ENCODE assay signal across 12 cellular contexts in genomic region chr10:77581738-77582137, GRCh38. TPM values are rescaled to one million over a fixed set of nuclear protein-coding genes. Genes with fewer than 3 reads are reported as not detected.
DNase-seq lines count a peak whose midpoint lies in the region; ATAC-seq and TF ChIP-seq lines count a peak whose summit lies in the region.
"Had no signal": no experiment of that assay in that cellular context is flagged by ENCODE, and none has a peak within 500 bp of the region (broad histone marks: within the 10 kb centered on the region; RNA-seq: fewer than 3 reads in every experiment).

No MANE protein-coding gene starts in this region.

- H2BK15ac ChIP-seq in IMR-90 (ENCODE audit: low read depth, low read length): no peak overlapping the region

- intact Hi-C loops in IMR-90 (cut with micrococcal nuclease): loop anchor here (10.0 kb wide), 1 partner anchor 47 kb away; no protein-coding TSS in a partner anchor
- intact Hi-C loops in PC-9 (cut with micrococcal nuclease; ENCODE audit: unreplicated experiment): loop anchor here (1.0 to 5.0 kb wide), 2 partner anchors 42 to 69 kb away; no protein-coding TSS in a partner anchor
- intact Hi-C loops in esophagus squamous epithelium (cut with DNase I): no loop called here

- H3K79me2 ChIP-seq in PC-9 (ENCODE audit: low read depth): no peaks in the 10 kb centered on the region
- H3K79me2 ChIP-seq in trophoblast cell (ENCODE audit: control insufficient read depth, insufficient read depth, low read length, poor library complexity): peaks cover 2% of the 10 kb centered on the region

- no peak overlapping the region; the same call in 1 of the 2 replicates for H2BK20ac ChIP-seq in IMR-90 (ENCODE audit: low read depth, low read length)

- H3K4me1 Mint-ChIP-seq in chondrocyte (ENCODE audit: low read depth): peaks cover 56% of the 10 kb centered on the region

- dilution Hi-C loops in IMR-90 (cut with HindIII; ENCODE audit: low sequenced_read_pairs, unreplicated experiment): no loop called here

- H2BK12ac ChIP-seq in trophoblast cell (ENCODE audit: low read length): no peak overlapping the region

- peaks cover 50% of the 10 kb centered on the region for H3F3A ChIP-seq in PC-9 (ENCODE audit: insufficient read depth, low read depth)

- H3K18ac ChIP-seq in IMR-90 (ENCODE audit: low read depth, low read length) (no peak overlapping the region), trophoblast cell (ENCODE audit: low read length) (no peak overlapping the region)

- WGBS in IMR-90 (ENCODE audit: extremely low coverage in 2 of 2, insufficient read length in 1 of 2), 2 experiments: no CpG with 5 or more reads among the region's 4 CpGs
- WGBS in trophoblast cell (ENCODE audit: extremely low coverage, insufficient coverage, insufficient read length): no CpG with 5 or more reads among the region's 4 CpGs
- WGBS in esophagus squamous epithelium, 2 donors: 100% methylated on average over 2 to 3 of the region's 4 CpGs

- H4K12ac ChIP-seq in trophoblast cell (ENCODE audit: low read depth, low read length): no peak overlapping the region

- H3K4ac ChIP-seq in IMR-90 (ENCODE audit: low read depth, low read length) (no peak overlapping the region), trophoblast cell (ENCODE audit: low read depth, low read length) (peak overlapping the region; percentile 39)

- no peak overlapping the region for H2BK5ac ChIP-seq in IMR-90 (ENCODE audit: low read depth, low read length, poor library complexity, severe bottlenecking)
- no peak overlapping the region for H2BK5ac ChIP-seq in trophoblast cell (ENCODE audit: low read depth, low read length, poor library complexity)

- H3K27me3 Mint-ChIP-seq in chondrocyte (ENCODE audit: low read depth): no peaks in the 10 kb centered on the region

- H4K5ac ChIP-seq in IMR-90 (ENCODE audit: low read depth, low read length): no peak overlapping the region

- H2AFZ ChIP-seq in IMR-90 (replicated peaks; ENCODE audit: low read length, poor library complexity) (no peak overlapping the region), PC-9 (no peak overlapping the region), trophoblast cell (ENCODE audit: insufficient read depth, low read length, poor library complexity) (no peak overlapping the region)

- H3K27me3 ChIP-seq in IMR-90 (ENCODE audit: control insufficient read depth, insufficient read depth, low read length): no peaks in the 10 kb centered on the region
- H3K27me3 ChIP-seq in PC-9 (ENCODE audit: insufficient read depth, low read depth): no peaks in the 10 kb centered on the region
- H3K27me3 ChIP-seq in trophoblast cell (ENCODE audit: insufficient read depth, low read length): no peaks in the 10 kb centered on the region
- H3K27me3 ChIP-seq in esophagus squamous epithelium: no peaks in the 10 kb centered on the region

- no peak for DNase-seq in IMR-90
- DNase-seq in PC-9: no peak
- no peak for DNase-seq in chondrocyte (ENCODE audit: low spot score)
- no peak for DNase-seq in trophoblast cell
- DNase-seq in activated CD8-positive, alpha-beta memory T cell treated with anti-CD3 and anti-CD28 coated beads, Interleukin-2, amount 50 U/mL, for 48 hours: no peak
- DNase-seq in D341Med (ENCODE audit: low spot score): no peak
- no peak for DNase-seq in HPDE6-E6E7 (ENCODE audit: extremely low spot score)
- DNase-seq in esophagus squamous epithelium (lab: John Stamatoyannopoulos, UW): no peak
- DNase-seq: CD8-positive, alpha-beta T cell; COR-L47 had no signal

- CTCF ChIA-PET in IMR-90 (lab: Yijun Ruan, JAX) (no interaction called here), PC-9 (lab: Charles Lee) (interaction anchor here (1.1 kb wide), 1 partner anchor 189 kb away, joined by 5 read pairs; no protein-coding TSS in a partner anchor)

- ATAC-seq in IMR-90 (ENCODE audit: low read depth): no peak
- ATAC-seq: CD8-positive, alpha-beta T cell; HCT116 had no signal

- no peaks in the 10 kb centered on the region for H4K20me1 ChIP-seq in IMR-90 (ENCODE audit: insufficient read depth, low read length)
- no peaks in the 10 kb centered on the region for H4K20me1 ChIP-seq in PC-9 (ENCODE audit: insufficient read depth)

- H3K14ac ChIP-seq in IMR-90 (replicated peaks; ENCODE audit: low read depth, low read length) (no peak overlapping the region), trophoblast cell (ENCODE audit: low read length) (no peak overlapping the region)

- in situ Hi-C loops in IMR-90 (cut with MboI; ENCODE audit: low sequenced_read_pairs): no loop called here

- no peak overlapping the region for H3K27ac ChIP-seq in IMR-90 (ENCODE audit: insufficient read depth, low read length)
- H3K27ac ChIP-seq in PC-9: 0 out of 2 replicates have a peak overlapping the region, but pooled peaks have one; percentile 56
- no peak overlapping the region for H3K27ac ChIP-seq in trophoblast cell (ENCODE audit: low read depth, low read length)
- no peak overlapping the region for H3K27ac ChIP-seq in esophagus squamous epithelium

- H3K9ac ChIP-seq in IMR-90 (ENCODE audit: low read depth, low read length): no peak overlapping the region
- no peak overlapping the region for H3K9ac ChIP-seq in trophoblast cell (ENCODE audit: low read length)

- TF ChIP-seq POLR2A in IMR-90 (IDR thresholded peaks at IDR 0.05; ENCODE audit: low read depth, low read length) (no peak), esophagus squamous epithelium (IDR thresholded peaks at IDR 0.05) (no peak)

- no peak overlapping the region for H3K56ac ChIP-seq in IMR-90 (ENCODE audit: extremely low read depth, insufficient read depth, low read length)

- no peak overlapping the region for H4K91ac ChIP-seq in IMR-90 (ENCODE audit: insufficient read depth, low read depth, low read length)
- no peak overlapping the region for H4K91ac ChIP-seq in trophoblast cell (ENCODE audit: low read depth, low read length)

- H3K4me3 ChIP-seq in IMR-90 (ENCODE audit: insufficient read depth, low read depth, low read length) (no peak overlapping the region), PC-9 (no peak overlapping the region), trophoblast cell (ENCODE audit: low read depth, low read length) (no peak overlapping the region), esophagus squamous epithelium (no peak overlapping the region)

- peaks cover 1% of the 10 kb centered on the region for H3K36me3 Mint-ChIP-seq in chondrocyte (ENCODE audit: low read depth)
- H3K36me3 Mint-ChIP-seq: CD14-positive monocyte; CD8-positive, alpha-beta T cell had no signal

- no TSS peak for BruUV-seq in IMR-90 (replicated peaks; lab: Mats Ljungman, UMichigan)
- no TSS peak for BruUV-seq in PC-9 (replicated peaks; lab: Mats Ljungman, UMichigan)

- TF ChIP-seq CTCF in IMR-90 (conservative IDR thresholded peaks at IDR 0.05; ENCODE audit: low read depth, low read length) (no peak), PC-9 (conservative IDR thresholded peaks at IDR 0.05) (no peak), chondrocyte (IDR thresholded peaks at IDR 0.05) (no peak), esophagus squamous epithelium (IDR thresholded peaks at IDR 0.05) (no peak)

- H2BK120ac ChIP-seq in IMR-90 (ENCODE audit: low read depth, low read length) (peak overlapping the region; percentile 3; the same call in 1 of the 2 replicates), trophoblast cell (ENCODE audit: insufficient read depth, low read length, poor library complexity) (no peak overlapping the region)

- POLR2A ChIA-PET in IMR-90 (lab: Charles Lee; ENCODE audit: unreplicated experiment): no interaction called here
- POLR2A ChIA-PET in PC-9 (lab: Charles Lee; ENCODE audit: unreplicated experiment): no interaction called here

- no peaks in the 10 kb centered on the region for H3K9me2 ChIP-seq in PC-9 (ENCODE audit: insufficient read depth)

- H4K8ac ChIP-seq in IMR-90 (ENCODE audit: low read depth in 2 of 2, low read length in 2 of 2) (no peak overlapping the region), trophoblast cell (ENCODE audit: low read depth, low read length) (no peak overlapping the region)

- no peak overlapping the region for H3K4me3 Mint-ChIP-seq in chondrocyte (ENCODE audit: unreplicated experiment)
- H3K4me3 Mint-ChIP-seq: CD14-positive monocyte; CD8-positive, alpha-beta T cell had no signal

- H3K9me3 ChIP-seq in IMR-90 (ENCODE audit: control insufficient read depth, insufficient read depth, low read length) (no peaks in the 10 kb centered on the region), PC-9 (ENCODE audit: insufficient read depth, low read depth) (no peaks in the 10 kb centered on the region), trophoblast cell (ENCODE audit: insufficient read depth, low read depth, low read length) (peaks cover 3% of the 10 kb centered on the region), esophagus squamous epithelium (no peaks in the 10 kb centered on the region)

- TF ChIP-seq RAD21 in IMR-90 (IDR thresholded peaks at IDR 0.05; ENCODE audit: low read length): no peak

- H3K36me3 ChIP-seq in IMR-90 (ENCODE audit: control insufficient read depth, insufficient read depth, low read length) (no peaks in the 10 kb centered on the region), PC-9 (ENCODE audit: low read depth) (no peaks in the 10 kb centered on the region), trophoblast cell (ENCODE audit: control insufficient read depth in 1 of 2, insufficient read depth in 2 of 2, low read length in 2 of 2) (peaks cover 10% of the 10 kb centered on the region in 2 experiments), esophagus squamous epithelium (no peaks in the 10 kb centered on the region)

- H3K9me3 Mint-ChIP-seq in chondrocyte (ENCODE audit: low read depth): no peaks in the 10 kb centered on the region
- H3K9me3 Mint-ChIP-seq: CD8-positive, alpha-beta T cell had no signal

- H2AK5ac ChIP-seq in IMR-90 (ENCODE audit: low read depth, low read length): no peak overlapping the region; the same call in 1 of the 2 replicates
- no peak overlapping the region for H2AK5ac ChIP-seq in trophoblast cell (ENCODE audit: low read length)

- peaks cover 3 to 17% of the 10 kb centered on the region in 2 experiments; a peak in 2 of 4 replicates for H3K79me1 ChIP-seq in IMR-90 (ENCODE audit: low read depth in 1 of 2, low read length in 2 of 2)
- H3K79me1 ChIP-seq in trophoblast cell (ENCODE audit: low read length): no peaks in the 10 kb centered on the region

- H3K4me2 ChIP-seq in IMR-90 (ENCODE audit: low read depth, low read length) (no peak overlapping the region), PC-9 (peak overlapping the region; percentile 58; the same call in 1 of the 2 replicates), trophoblast cell (ENCODE audit: low read length) (no peak overlapping the region)

- H3K4me1 ChIP-seq in IMR-90 (ENCODE audit: control insufficient read depth, insufficient read depth, low read length) (peaks cover 11% of the 10 kb centered on the region), PC-9 (replicated peaks; ENCODE audit: insufficient read depth) (peaks cover 53% of the 10 kb centered on the region), trophoblast cell (ENCODE audit: control insufficient read depth in 1 of 2, insufficient read depth in 2 of 2, low read length in 2 of 2) (peaks cover 10 to 15% of the 10 kb centered on the region in 2 experiments), esophagus squamous epithelium (peaks cover 3 to 28% (median 6%) of the 10 kb centered on the region in 3 donors)

- H3K27ac Mint-ChIP-seq in chondrocyte (ENCODE audit: unreplicated experiment): peak overlapping the region; percentile 68
- H3K27ac Mint-ChIP-seq: CD14-positive monocyte; CD8-positive, alpha-beta T cell had no signal

- peaks cover 21% of the 10 kb centered on the region for H3K9me1 ChIP-seq in IMR-90 (ENCODE audit: insufficient read depth, low read length)

- no peak overlapping the region for H2AK9ac ChIP-seq in IMR-90 (replicated peaks; ENCODE audit: low read depth, low read length, poor library complexity)

- H3K23ac ChIP-seq in IMR-90 (ENCODE audit: low read depth, low read length) (no peak overlapping the region), trophoblast cell (ENCODE audit: low read length) (no peak overlapping the region)

RNA-seq across cellular contexts. Expression of gene KCNMA1, which starts 55.9 kb away (rescaled TPM):
- total RNA-seq in IMR-90 (2012; rRNA removed): 24.7 and 25.6 TPM in 2 replicates
- 29.6 and 31.7 TPM in 2 replicates for polyA plus RNA-seq in IMR-90 (2012; rRNA removed)
- 25.2 and 29.3 TPM in 2 replicates for polyA plus RNA-seq in IMR-90 (2012; cell fraction: cytosol; rRNA removed)
- 39.9 and 48.3 TPM in 2 replicates for polyA plus RNA-seq in IMR-90 (2012; cell fraction: nucleus; rRNA removed; ENCODE audit: low replicate concordance)
- 0.68 and 0.70 TPM in 2 replicates for total RNA-seq in PC-9 (2021)
- total RNA-seq in chondrocyte: 76.1 to 87.6 TPM (median 86.7 TPM) in 3 replicates
- polyA plus RNA-seq in trophoblast cell (2013): 130 and 138 TPM in 2 replicates
- 10 to 100 TPM in 3 of 4 donors, 1 to 10 TPM in 1; 7.5 to 74.2 (median 18.0) TPM for total RNA-seq in esophagus squamous epithelium
- total RNA-seq: CD8-positive, alpha-beta T cell had no signal
